In the genomic region with DNA sequence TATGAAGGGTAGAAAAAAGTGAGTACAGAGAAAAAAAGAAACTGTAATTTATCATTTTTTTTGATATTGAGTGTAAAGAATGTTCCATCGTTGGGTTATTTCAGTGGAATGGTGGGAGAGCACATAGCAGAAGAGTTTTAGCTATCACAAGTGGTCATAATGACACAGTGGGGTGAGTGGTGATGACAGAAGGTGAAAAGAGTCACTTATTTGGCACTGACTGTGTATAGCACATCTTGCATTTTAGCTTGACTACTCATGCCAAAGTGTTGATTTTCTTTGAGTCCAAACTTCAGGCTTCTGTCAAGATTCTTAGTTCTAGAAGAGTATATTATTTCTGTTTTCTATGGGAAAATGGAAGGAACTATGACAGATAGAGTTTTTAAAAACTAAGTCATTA, we compare ENCODE assay signal across 25 cellular contexts.
"Had no signal": no experiment of that assay in that cellular context is flagged by ENCODE, and none has a peak within 500 bp of the region (broad histone marks: within the 10 kb centered on the region; RNA-seq: fewer than 3 reads in every experiment).

No MANE protein-coding gene starts in this region.

- H3K27ac ChIP-seq: cardiac muscle cell, heart left ventricle, left lung, neutrophil, right lobe of liver, stomach, thyroid gland, upper lobe of left lung, vagina had no signal

- H3K27me3 ChIP-seq: cardiac muscle cell, heart left ventricle, left lung, neutrophil, right lobe of liver, stomach, thyroid gland, upper lobe of left lung, vagina had no signal

- H3K27me3 Mint-ChIP-seq: dendritic cell treated with granulocyte-macrophage colony-stimulating factor and Interleukin-4, amounts not matched to agents 40 ng/mL and 50 ng/mL, for 4 days; stimulated activated naive B cell treated with anti-CD40 and anti-IgM and Interleukin-4, amounts not matched to agents 10 μg/mL and 1 μg/mL and 100 μg/mL, for 72 hours had no signal

- H3K9me3 ChIP-seq: heart left ventricle, left lung, neutrophil, right lobe of liver, thyroid gland, upper lobe of left lung, vagina had no signal

- H3K4me3 Mint-ChIP-seq: activated CD4-positive, alpha-beta memory T cell treated with anti-CD3 and anti-CD28 coated beads, Interleukin-2, amount 10 ng/mL, durations not matched to agents 7 days and 5 days; activated CD4-positive, alpha-beta T cell treated with anti-CD3 and anti-CD28 coated beads, Interleukin-2, amount 10 ng/mL, durations not matched to agents 7 days and 5 days; activated T-cell treated with anti-CD3 and anti-CD28 coated beads, Interleukin-2, amount 50 U/mL, for 72 hours; dendritic cell treated with granulocyte-macrophage colony-stimulating factor and Interleukin-4, amounts not matched to agents 40 ng/mL and 50 ng/mL, for 4 days; endodermal cell; nephron progenitor cell; stimulated activated naive B cell treated with anti-CD40 and anti-IgM and Interleukin-4, amounts not matched to agents 10 μg/mL and 1 μg/mL and 100 μg/mL, for 72 hours; WTC11 had no signal

- ATAC-seq: activated naive CD4-positive, alpha-beta T cell treated with anti-CD3 and anti-CD28 coated beads, Interleukin-2, amount 50 U/mL, for 72 hours; activated T-cell treated with anti-CD3 and anti-CD28 coated beads, Interleukin-2, amount 50 U/mL, for 72 hours; esophagus mucosa; heart left ventricle; left lung; right lobe of liver; stimulated activated naive B cell treated with anti-CD40 and anti-IgM and Interleukin-4, amounts not matched to agents 10 μg/mL and 1 μg/mL and 100 μg/mL, for 72 hours; WTC11 had no signal

- DNase-seq: activated CD4-positive, alpha-beta memory T cell treated with anti-CD3 and anti-CD28 coated beads, Interleukin-2, amount 10 ng/mL, durations not matched to agents 7 days and 5 days; activated CD4-positive, alpha-beta T cell treated with anti-CD3 and anti-CD28 coated beads for 1 hour; activated CD4-positive, alpha-beta T cell treated with anti-CD3 and anti-CD28 coated beads, Interleukin-2, amount 10 ng/mL, durations not matched to agents 7 days and 5 days; activated naive CD4-positive, alpha-beta T cell; activated T-cell treated with anti-CD3 and anti-CD28 coated beads, Interleukin-2, amount 50 U/mL, for 72 hours; endodermal cell; heart left ventricle; hypothalamus; left lung; nephron progenitor cell; right lobe of liver; small intestine; stimulated activated naive B cell treated with anti-CD40 and anti-IgM and Interleukin-4, amounts not matched to agents 10 μg/mL and 1 μg/mL and 100 μg/mL, for 72 hours; stomach; T-helper 2 cell; thyroid gland; upper lobe of left lung had no signal

- H3K4me3 ChIP-seq: cardiac muscle cell, heart left ventricle, left lung, lung, right lobe of liver, stomach, thyroid gland, upper lobe of left lung, vagina had no signal

- H3K9me3 Mint-ChIP-seq: activated CD4-positive, alpha-beta memory T cell treated with anti-CD3 and anti-CD28 coated beads, Interleukin-2, amount 10 ng/mL, durations not matched to agents 7 days and 5 days; activated naive CD4-positive, alpha-beta T cell treated with anti-CD3 and anti-CD28 coated beads, Interleukin-2, amount 50 U/mL, for 72 hours had no signal

- H3K4me1 Mint-ChIP-seq: activated CD4-positive, alpha-beta T cell treated with anti-CD3 and anti-CD28 coated beads, Interleukin-2, amount 10 ng/mL, durations not matched to agents 7 days and 5 days had no signal

- H3K36me3 Mint-ChIP-seq: activated naive CD4-positive, alpha-beta T cell treated with anti-CD3 and anti-CD28 coated beads, Interleukin-2, amount 50 U/mL, for 72 hours; WTC11 had no signal

- H3K27ac Mint-ChIP-seq: activated CD4-positive, alpha-beta memory T cell treated with anti-CD3 and anti-CD28 coated beads, Interleukin-2, amount 10 ng/mL, durations not matched to agents 7 days and 5 days; activated CD4-positive, alpha-beta T cell treated with anti-CD3 and anti-CD28 coated beads, Interleukin-2, amount 10 ng/mL, durations not matched to agents 7 days and 5 days; activated naive CD4-positive, alpha-beta T cell treated with anti-CD3 and anti-CD28 coated beads, Interleukin-2, amount 50 U/mL, for 72 hours; dendritic cell treated with granulocyte-macrophage colony-stimulating factor and Interleukin-4, amounts not matched to agents 40 ng/mL and 50 ng/mL, for 4 days; endodermal cell; nephron progenitor cell; stimulated activated naive B cell treated with anti-CD40 and anti-IgM and Interleukin-4, amounts not matched to agents 10 μg/mL and 1 μg/mL and 100 μg/mL, for 72 hours; WTC11 had no signal
